Comparison of ENCODE assay signal across 14 cellular contexts in genomic region chr12:70661762-70662161, GRCh38. TPM values are rescaled to one million over a fixed set of nuclear protein-coding genes. Genes with fewer than 3 reads are reported as not detected.
DNase-seq lines count a peak whose midpoint lies in the region; ATAC-seq and TF ChIP-seq lines count a peak whose summit lies in the region.
"Had no signal": no experiment of that assay in that cellular context is flagged by ENCODE, and none has a peak within 500 bp of the region (broad histone marks: within the 10 kb centered on the region; RNA-seq: fewer than 3 reads in every experiment).

No MANE protein-coding gene starts in this region.

- CTCF ChIA-PET in AG04450 (lab: Charles Lee), result no interaction called here

- H3K9ac ChIP-seq in colonic mucosa (ENCODE audit: low read depth in 2 of 2, low read length in 2 of 2), result no peak overlapping the region

- no peaks in the 10 kb centered on the region for H3K9me3 ChIP-seq in AG04450 (ENCODE audit: control insufficient read depth, insufficient read depth, low read length)
- H3K9me3 ChIP-seq in sigmoid colon, result no peaks in the 10 kb centered on the region
- no peaks in the 10 kb centered on the region for H3K9me3 ChIP-seq in colonic mucosa
- H3K9me3 ChIP-seq: adrenal gland, esophagus muscularis mucosa had no signal

- H3K36me3 ChIP-seq in sigmoid colon, result no peaks in the 10 kb centered on the region
- H3K36me3 ChIP-seq in colonic mucosa, result no peaks in the 10 kb centered on the region
- H3K36me3 ChIP-seq: adrenal gland, esophagus muscularis mucosa had no signal

- 72 to 73% methylated on average over 5 of the region's 5 CpGs for WGBS in sigmoid colon, 2 donors

- H3K27me3 ChIP-seq in AG04450 (ENCODE audit: control insufficient read depth, insufficient read depth, low read length), result no peaks in the 10 kb centered on the region
- no peaks in the 10 kb centered on the region for H3K27me3 ChIP-seq in sigmoid colon
- no peaks in the 10 kb centered on the region for H3K27me3 ChIP-seq in colonic mucosa
- H3K27me3 ChIP-seq: esophagus muscularis mucosa had no signal

- H3K27ac ChIP-seq in AG04450 (ENCODE audit: low read depth, low read length) (peak overlapping the region; percentile 42), sigmoid colon (no peak overlapping the region), colonic mucosa (no peak overlapping the region)
- H3K27ac ChIP-seq: adrenal gland, esophagus muscularis mucosa had no signal

- no peak for TF ChIP-seq POLR2A in sigmoid colon (IDR thresholded peaks at IDR 0.05)

- TF ChIP-seq CTCF in AG04450 (IDR thresholded peaks at IDR 0.05; ENCODE audit: low read depth, low read length) (no peak), sigmoid colon (IDR thresholded peaks at IDR 0.05) (no peak), colonic mucosa (IDR thresholded peaks at IDR 0.05) (no peak)

- peak; percentile 65 for ATAC-seq in HG02885 (IDR thresholded peaks at IDR 0.05; ENCODE audit: poor library complexity, unreplicated experiment)
- ATAC-seq: CD8-positive, alpha-beta T cell had no signal

- intact Hi-C loops in sigmoid colon (cut with DNase I) (no loop called here), colonic mucosa (cut with DNase I) (no loop called here)

- TF ChIP-seq EP300 in sigmoid colon (IDR thresholded peaks at IDR 0.05), result no peak

- no peak for DNase-seq in AG04450 (ENCODE audit: low read depth, low spot score)
- DNase-seq in astrocyte of the hippocampus (ENCODE audit: low read depth, low spot score), result peak; percentile 70
- peak; percentile 86 for DNase-seq in kidney tubule cell (ENCODE audit: low spot score)
- DNase-seq in activated CD8-positive, alpha-beta memory T cell treated with anti-CD3 and anti-CD28 coated beads for 24 hours, result no peak
- DNase-seq in sigmoid colon, result no peak
- DNase-seq in colonic mucosa, result no peak
- no peak for DNase-seq in activated CD8-positive, alpha-beta memory T cell treated with anti-CD3 and anti-CD28 coated beads, Interleukin-2, amount 50 U/mL, for 48 hours
- DNase-seq: activated CD4-positive, alpha-beta T cell treated with anti-CD3 and anti-CD28 coated beads, Interleukin-2, amount 10 ng/mL, durations not matched to agents 7 days and 5 days; adrenal gland; CD8-positive, alpha-beta T cell; midbrain; NCI-H2029 had no signal

- POLR2A ChIA-PET in AG04450 (lab: Yijun Ruan, JAX), result no interaction called here

- H3K4me3 ChIP-seq in AG04450 (ENCODE audit: low read depth, low read length), result no peak overlapping the region
- no peak overlapping the region for H3K4me3 ChIP-seq in sigmoid colon
- no peak overlapping the region for H3K4me3 ChIP-seq in colonic mucosa
- H3K4me3 ChIP-seq: adrenal gland, esophagus muscularis mucosa had no signal

- H3K4me1 ChIP-seq in sigmoid colon (no peaks in the 10 kb centered on the region), colonic mucosa (no peaks in the 10 kb centered on the region)

RNA-seq across cellular contexts. Expression of gene PTPRB, which starts 24.5 kb away (rescaled TPM):
- polyA plus RNA-seq in AG04450 (2011; rRNA removed), result 0.02 and 0.04 TPM in 2 replicates
- not detected in 2 replicates for polyA minus RNA-seq in AG04450 (2011; rRNA and poly(A)+ RNA removed)
- 10 to 100 TPM; 15.8 to 31.9 (median 18.7) TPM for total RNA-seq in sigmoid colon
- 1 to 10 TPM; 1.6 to 7.9 (median 1.8) TPM for polyA plus RNA-seq in sigmoid colon
- 10 to 100 TPM; 17.3 to 27.7 TPM for total RNA-seq in colonic mucosa
- total RNA-seq: activated CD4-positive, alpha-beta T cell treated with anti-CD3 and anti-CD28 coated beads, Interleukin-2, amount 10 ng/mL, durations not matched to agents 7 days and 5 days; CD8-positive, alpha-beta T cell had no signal

Comparison
In these comparisons a context has a peak if more than half of its experiments do, and no peak if none do; other contexts are left out.
1. DNase-seq: peak in astrocyte of the hippocampus (single experiment) and kidney tubule cell (single experiment); none in AG04450 (single experiment), activated CD8-positive, alpha-beta memory T cell treated with anti-CD3 and anti-CD28 coated beads for 24 hours (single experiment), sigmoid colon (single experiment), colonic mucosa (single experiment) and activated CD8-positive, alpha-beta memory T cell treated with anti-CD3 and anti-CD28 coated beads, Interleukin-2, amount 50 U/mL, for 48 hours (single experiment).